1 cellular context compared by ENCODE assay signal in genomic region chr15:88912500-88912921, GRCh38.
TF ChIP-seq lines count a peak whose summit lies in the region.

No MANE protein-coding gene starts in this region.

TF ChIP-seq in IMR-90, 13 proteins besides CTCF, POLR2A, EP300 and RAD21 (continued from another document):
- TF ChIP-seq, protein P1, sequence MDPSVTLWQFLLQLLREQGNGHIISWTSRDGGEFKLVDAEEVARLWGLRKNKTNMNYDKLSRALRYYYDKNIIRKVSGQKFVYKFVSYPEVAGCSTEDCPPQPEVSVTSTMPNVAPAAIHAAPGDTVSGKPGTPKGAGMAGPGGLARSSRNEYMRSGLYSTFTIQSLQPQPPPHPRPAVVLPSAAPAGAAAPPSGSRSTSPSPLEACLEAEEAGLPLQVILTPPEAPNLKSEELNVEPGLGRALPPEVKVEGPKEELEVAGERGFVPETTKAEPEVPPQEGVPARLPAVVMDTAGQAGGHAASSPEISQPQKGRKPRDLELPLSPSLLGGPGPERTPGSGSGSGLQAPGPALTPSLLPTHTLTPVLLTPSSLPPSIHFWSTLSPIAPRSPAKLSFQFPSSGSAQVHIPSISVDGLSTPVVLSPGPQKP (IDR thresholded peaks at IDR 0.05; ENCODE audit: borderline replicate concordance, low read depth, low read length): no peak
- no peak for TF ChIP-seq CHD1 (IDR thresholded peaks at IDR 0.05; ENCODE audit: low read depth, low read length)
- TF ChIP-seq, protein P2, sequence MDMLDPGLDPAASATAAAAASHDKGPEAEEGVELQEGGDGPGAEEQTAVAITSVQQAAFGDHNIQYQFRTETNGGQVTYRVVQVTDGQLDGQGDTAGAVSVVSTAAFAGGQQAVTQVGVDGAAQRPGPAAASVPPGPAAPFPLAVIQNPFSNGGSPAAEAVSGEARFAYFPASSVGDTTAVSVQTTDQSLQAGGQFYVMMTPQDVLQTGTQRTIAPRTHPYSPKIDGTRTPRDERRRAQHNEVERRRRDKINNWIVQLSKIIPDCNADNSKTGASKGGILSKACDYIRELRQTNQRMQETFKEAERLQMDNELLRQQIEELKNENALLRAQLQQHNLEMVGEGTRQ (IDR thresholded peaks at IDR 0.05; ENCODE audit: low read depth, low read length): no peak
